ENCODE assay signal across 13 cellular contexts in genomic region chr22:19086417-19086816, GRCh38. TPM values are rescaled to one million over a fixed set of nuclear protein-coding genes. Genes with fewer than 3 reads are reported as not detected.
DNase-seq lines count a peak whose midpoint lies in the region; ATAC-seq and TF ChIP-seq lines count a peak whose summit lies in the region.
"Had no signal": no experiment of that assay in that cellular context is flagged by ENCODE, and none has a peak within 500 bp of the region (broad histone marks: within the 10 kb centered on the region; RNA-seq: fewer than 3 reads in every experiment).

No MANE protein-coding gene starts in this region.

- H4K91ac ChIP-seq in IMR-90 (ENCODE audit: insufficient read depth, low read depth, low read length): no peak overlapping the region

- H3K4me1 Mint-ChIP-seq in effector memory CD8-positive, alpha-beta T cell (ENCODE audit: low read depth in 2 of 2): peaks cover 19 to 29% of the 10 kb centered on the region in 2 donors
- H3K4me1 Mint-ChIP-seq in neural crest cell: peaks cover 31% of the 10 kb centered on the region

- peaks cover 14 to 58% (median 44%) of the 10 kb centered on the region in 11 experiments for H3K36me3 ChIP-seq in BLaER1 treated with 17β-estradiol and CSF1 and Interleukin-3, amounts not matched to agents 10 nM and 100 nM
- peaks cover 10% of the 10 kb centered on the region for H3K36me3 ChIP-seq in IMR-90 (ENCODE audit: control insufficient read depth, insufficient read depth, low read length)
- H3K36me3 ChIP-seq in breast epithelium: no peaks in the 10 kb centered on the region
- no peaks in the 10 kb centered on the region for H3K36me3 ChIP-seq in uterus

- no peaks in the 10 kb centered on the region for H3K27me3 Mint-ChIP-seq in effector memory CD8-positive, alpha-beta T cell
- no peaks in the 10 kb centered on the region for H3K27me3 Mint-ChIP-seq in neural crest cell (ENCODE audit: low read depth)

- H2BK5ac ChIP-seq in IMR-90 (ENCODE audit: low read depth, low read length, poor library complexity, severe bottlenecking): no peak overlapping the region

- no peak overlapping the region; the same call in 1 of the 2 replicates for H2AK5ac ChIP-seq in IMR-90 (ENCODE audit: low read depth, low read length)

- H4K8ac ChIP-seq in IMR-90 (ENCODE audit: low read depth in 2 of 2, low read length in 2 of 2): no peak overlapping the region

- H3K4ac ChIP-seq in IMR-90 (ENCODE audit: low read depth, low read length): no peak overlapping the region

- H3K4me1 ChIP-seq in BLaER1 treated with 17β-estradiol and CSF1 and Interleukin-3, amounts not matched to agents 10 nM and 100 nM: peaks cover 35 to 63% (median 49%) of the 10 kb centered on the region in 10 experiments
- peaks cover 7% of the 10 kb centered on the region for H3K4me1 ChIP-seq in IMR-90 (ENCODE audit: control insufficient read depth, insufficient read depth, low read length)
- H3K4me1 ChIP-seq in breast epithelium: no peaks in the 10 kb centered on the region
- no peaks in the 10 kb centered on the region for H3K4me1 ChIP-seq in uterus
- H3K4me1 ChIP-seq: foreskin keratinocyte had no signal

- H2AK9ac ChIP-seq in IMR-90 (replicated peaks; ENCODE audit: low read depth, low read length, poor library complexity): no peak overlapping the region

- dilution Hi-C loops in IMR-90 (cut with HindIII; ENCODE audit: low sequenced_read_pairs, unreplicated experiment): no loop called here

- no peak overlapping the region for H3K18ac ChIP-seq in IMR-90 (ENCODE audit: low read depth, low read length)

- in situ Hi-C loops in IMR-90 (cut with MboI; ENCODE audit: low sequenced_read_pairs): no loop called here

- BruUV-seq in IMR-90 (replicated peaks; lab: Mats Ljungman, UMichigan): no TSS peak

- CTCF ChIA-PET in IMR-90 (lab: Yijun Ruan, JAX): no interaction called here

- H3K4me3 Mint-ChIP-seq in effector memory CD8-positive, alpha-beta T cell: no peak overlapping the region
- peak overlapping the region; percentile 29 for H3K4me3 Mint-ChIP-seq in neural crest cell
- H3K4me3 Mint-ChIP-seq: activated T-helper 1 cell treated with anti-CD3 and anti-CD28 coated beads, Interleukin-12 subunit alpha, Interleukin-12 subunit beta, Interleukin-2, Interleukin-4 antibody, amounts not matched to agents 30 ng/mL and 10 ng/mL and 1 ng/mL, durations not matched to agents 14 hours and 24 hours and 36 hours had no signal

- TF ChIP-seq CTCF in IMR-90 (conservative IDR thresholded peaks at IDR 0.05; ENCODE audit: low read depth, low read length): no peak
- no peak for TF ChIP-seq CTCF in neural crest cell (conservative IDR thresholded peaks at IDR 0.05)
- TF ChIP-seq CTCF in breast epithelium (IDR thresholded peaks at IDR 0.05): no peak
- TF ChIP-seq CTCF in uterus (IDR thresholded peaks at IDR 0.05): no peak

- H3K9ac ChIP-seq in BLaER1 treated with 17β-estradiol and CSF1 and Interleukin-3, amounts not matched to agents 10 nM and 100 nM: peak overlapping the region; percentile 56 to 87 (median 81); a peak in 21 of 22 replicates
- H3K9ac ChIP-seq in IMR-90 (ENCODE audit: low read depth, low read length): no peak overlapping the region

- no peaks in the 10 kb centered on the region for H3K9me3 Mint-ChIP-seq in effector memory CD8-positive, alpha-beta T cell
- no peaks in the 10 kb centered on the region for H3K9me3 Mint-ChIP-seq in neural crest cell
- H3K9me3 Mint-ChIP-seq: activated T-helper 1 cell treated with anti-CD3 and anti-CD28 coated beads, Interleukin-12 subunit alpha, Interleukin-12 subunit beta, Interleukin-2, Interleukin-4 antibody, amounts not matched to agents 30 ng/mL and 10 ng/mL and 1 ng/mL, durations not matched to agents 14 hours and 24 hours and 36 hours had no signal

- WGBS in IMR-90 (ENCODE audit: extremely low coverage in 2 of 2, insufficient read length in 1 of 2), 2 experiments: no CpG with 5 or more reads among the region's 6 CpGs

- no peak overlapping the region for H3K56ac ChIP-seq in IMR-90 (ENCODE audit: extremely low read depth, insufficient read depth, low read length)

- no peaks in the 10 kb centered on the region for H3K27me3 ChIP-seq in BLaER1 treated with 17β-estradiol and CSF1 and Interleukin-3, amounts not matched to agents 10 nM and 100 nM
- H3K27me3 ChIP-seq in IMR-90 (ENCODE audit: control insufficient read depth, insufficient read depth, low read length) (no peaks in the 10 kb centered on the region), breast epithelium (no peaks in the 10 kb centered on the region), uterus (no peaks in the 10 kb centered on the region)
- H3K27me3 ChIP-seq: foreskin keratinocyte had no signal

- H4K20me1 ChIP-seq in BLaER1 treated with 17β-estradiol and CSF1 and Interleukin-3, amounts not matched to agents 10 nM and 100 nM: peaks cover 0 to 9% (median 0%) of the 10 kb centered on the region in 11 experiments; a peak in 5 of 22 replicates
- H4K20me1 ChIP-seq in IMR-90 (ENCODE audit: insufficient read depth, low read length): peaks cover 29% of the 10 kb centered on the region

- H2BK120ac ChIP-seq in IMR-90 (ENCODE audit: low read depth, low read length): no peak overlapping the region

- H3K14ac ChIP-seq in IMR-90 (replicated peaks; ENCODE audit: low read depth, low read length): peak overlapping the region; percentile 55; the same call in 1 of the 2 replicates

- POLR2A ChIA-PET in IMR-90 (lab: Charles Lee; ENCODE audit: unreplicated experiment): no interaction called here

- DNase-seq in IMR-90 (no peak), neural crest cell (ENCODE audit: low read depth, low spot score) (no peak), breast epithelium (ENCODE audit: low spot score in 2 of 2) (no peak), NCI-H1092 (lab: John Stamatoyannopoulos, UW) (no peak), uterus (no peak)
- no peak for DNase-seq in effector memory CD8-positive, alpha-beta T cell
- DNase-seq: aorta, foreskin keratinocyte had no signal

- no peak overlapping the region for H2BK20ac ChIP-seq in IMR-90 (ENCODE audit: low read depth, low read length)

- H3K27ac ChIP-seq in BLaER1 treated with 17β-estradiol and CSF1 and Interleukin-3, amounts not matched to agents 10 nM and 100 nM: peak overlapping the region; percentile 58 to 98 (median 95)
- no peak overlapping the region for H3K27ac ChIP-seq in IMR-90 (ENCODE audit: insufficient read depth, low read length)
- H3K27ac ChIP-seq in breast epithelium: no peak overlapping the region
- H3K27ac ChIP-seq in uterus: no peak overlapping the region
- H3K27ac ChIP-seq: foreskin keratinocyte had no signal

- H3K4me3 ChIP-seq in BLaER1 treated with 17β-estradiol and CSF1 and Interleukin-3, amounts not matched to agents 10 nM and 100 nM: peak overlapping the region in 5 of 10 experiments; percentile 2 to 61 (median 36); a peak in 7 of 20 replicates
- H3K4me3 ChIP-seq in IMR-90 (ENCODE audit: insufficient read depth, low read depth, low read length) (no peak overlapping the region), breast epithelium (no peak overlapping the region), uterus (no peak overlapping the region)

- H2AFZ ChIP-seq in IMR-90 (replicated peaks; ENCODE audit: low read length, poor library complexity): no peak overlapping the region

- 0 out of 3 replicates have a peak overlapping the region, but pooled peaks have one; percentile 51 for H2BK15ac ChIP-seq in IMR-90 (ENCODE audit: low read depth, low read length)

- H3K36me3 Mint-ChIP-seq in effector memory CD8-positive, alpha-beta T cell (ENCODE audit: insufficient read depth): peaks cover 35% of the 10 kb centered on the region
- peaks cover 14% of the 10 kb centered on the region for H3K36me3 Mint-ChIP-seq in neural crest cell (ENCODE audit: low read depth)

- H4K5ac ChIP-seq in IMR-90 (ENCODE audit: low read depth, low read length): no peak overlapping the region

- TF ChIP-seq POLR2A in IMR-90 (IDR thresholded peaks at IDR 0.05; ENCODE audit: low read depth, low read length) (no peak), breast epithelium (IDR thresholded peaks at IDR 0.05) (no peak), uterus (IDR thresholded peaks at IDR 0.05) (no peak)

- intact Hi-C loops in IMR-90 (cut with micrococcal nuclease) (no loop called here), breast epithelium (cut with DNase I; ENCODE audit: low total_unique reads) (no loop called here), uterus (cut with DNase I; ENCODE audit: low total_unique reads) (no loop called here)

- peaks cover 11% of the 10 kb centered on the region for H3K9me1 ChIP-seq in IMR-90 (ENCODE audit: insufficient read depth, low read length)

- ATAC-seq in IMR-90 (ENCODE audit: low read depth) (no peak), GM19463 (IDR thresholded peaks at IDR 0.05; ENCODE audit: unreplicated experiment) (no peak)
- no peak for ATAC-seq in effector memory CD8-positive, alpha-beta T cell (replicated peaks)

- TF ChIP-seq RAD21 in IMR-90 (IDR thresholded peaks at IDR 0.05; ENCODE audit: low read length): no peak

- H3K23ac ChIP-seq in IMR-90 (ENCODE audit: low read depth, low read length): no peak overlapping the region

- H3K9me3 ChIP-seq in BLaER1 treated with 17β-estradiol and CSF1 and Interleukin-3, amounts not matched to agents 10 nM and 100 nM (replicated peaks in 1 of 11): no peaks in the 10 kb centered on the region; a peak in 1 of 22 replicates
- H3K9me3 ChIP-seq in IMR-90 (ENCODE audit: control insufficient read depth, insufficient read depth, low read length) (no peaks in the 10 kb centered on the region), breast epithelium (no peaks in the 10 kb centered on the region), uterus (no peaks in the 10 kb centered on the region)

- peaks cover 9 to 46% of the 10 kb centered on the region in 2 experiments; a peak in 3 of 4 replicates for H3K79me1 ChIP-seq in IMR-90 (ENCODE audit: low read depth in 1 of 2, low read length in 2 of 2)

- H3K27ac Mint-ChIP-seq in effector memory CD8-positive, alpha-beta T cell: peak overlapping the region; percentile 11 to 20
- peak overlapping the region; percentile 97 for H3K27ac Mint-ChIP-seq in neural crest cell (ENCODE audit: unreplicated experiment)
- H3K27ac Mint-ChIP-seq: activated T-helper 1 cell treated with anti-CD3 and anti-CD28 coated beads, Interleukin-12 subunit alpha, Interleukin-12 subunit beta, Interleukin-2, Interleukin-4 antibody, amounts not matched to agents 30 ng/mL and 10 ng/mL and 1 ng/mL, durations not matched to agents 14 hours and 24 hours and 36 hours had no signal

- H3K4me2 ChIP-seq in BLaER1 treated with 17β-estradiol and CSF1 and Interleukin-3, amounts not matched to agents 10 nM and 100 nM: peak overlapping the region; percentile 88 to 97 (median 93)
- no peak overlapping the region for H3K4me2 ChIP-seq in IMR-90 (ENCODE audit: low read depth, low read length)

RNA-seq across cellular contexts. Expression of gene DGCR2, which starts 35.8 kb away (rescaled TPM):
- 17.2 and 18.6 TPM in 2 replicates for total RNA-seq in IMR-90 (2012; rRNA removed)
- 33.5 and 35.4 TPM in 2 replicates for polyA plus RNA-seq in IMR-90 (2012; rRNA removed)
- polyA plus RNA-seq in IMR-90 (2012; cell fraction: cytosol; rRNA removed): 29.9 and 40.0 TPM in 2 replicates
- 21.0 and 41.5 TPM in 2 replicates for polyA plus RNA-seq in IMR-90 (2012; cell fraction: nucleus; rRNA removed; ENCODE audit: low replicate concordance)
- total RNA-seq in neural crest cell: 83.6 and 91.6 TPM in 2 replicates
- 10 to 100 TPM; 36.8 to 58.4 (median 42.9) TPM for total RNA-seq in breast epithelium
- total RNA-seq in uterus: 10 to 100 TPM; 18.2 to 88.9 (median 47.6) TPM

RNA-seq across cellular contexts. Expression of gene TSSK2, which starts 44.7 kb away (rescaled TPM):
- total RNA-seq in IMR-90 (2012; rRNA removed): not detected in 2 replicates
- polyA plus RNA-seq in IMR-90 (2012; rRNA removed): not detected in 2 replicates
- not detected in 2 replicates for polyA plus RNA-seq in IMR-90 (2012; cell fraction: cytosol; rRNA removed)
- polyA plus RNA-seq in IMR-90 (2012; cell fraction: nucleus; rRNA removed; ENCODE audit: low replicate concordance): not detected in 2 replicates
- total RNA-seq in neural crest cell: not detected in 2 replicates
- total RNA-seq in breast epithelium: not detected
- total RNA-seq in uterus: under 1 TPM in 1 of 4 donors, not detected in 3; 0.30 TPM
- total RNA-seq: activated T-helper 1 cell treated with anti-CD3 and anti-CD28 coated beads, Interleukin-12 subunit alpha, Interleukin-12 subunit beta, Interleukin-2, Interleukin-4 antibody, amounts not matched to agents 30 ng/mL and 10 ng/mL and 1 ng/mL, durations not matched to agents 14 hours and 24 hours and 36 hours; aorta; Daoy; foreskin keratinocyte; MCF 10A had no signal
- polyA plus RNA-seq: foreskin keratinocyte had no signal

RNA-seq across cellular contexts. Expression of gene ESS2, which starts 58.0 kb away (rescaled TPM):
- total RNA-seq in IMR-90 (2012; rRNA removed) (13.4 and 16.7 TPM in 2 replicates), neural crest cell (22.7 and 23.5 TPM in 2 replicates), breast epithelium (10 to 100 TPM; 12.2 to 17.7 (median 13.8) TPM), uterus (10 to 100 TPM in 3 of 4 donors, 1 to 10 TPM in 1; 7.4 to 14.6 (median 12.3) TPM)
- polyA plus RNA-seq in IMR-90 (2012; rRNA removed): 17.3 and 18.3 TPM in 2 replicates
- 19.4 and 22.2 TPM in 2 replicates for polyA plus RNA-seq in IMR-90 (2012; cell fraction: cytosol; rRNA removed)
- 22.1 and 33.4 TPM in 2 replicates for polyA plus RNA-seq in IMR-90 (2012; cell fraction: nucleus; rRNA removed; ENCODE audit: low replicate concordance)

Comparison
In these comparisons a context has a peak if more than half of its experiments do, and no peak if none do; other contexts are left out.
1. H3K27ac ChIP-seq: peak in BLaER1 treated with 17β-estradiol and CSF1 and Interleukin-3, amounts not matched to agents 10 nM and 100 nM (11 of 11); none in IMR-90 (single experiment), breast epithelium (0 of 2) and uterus (0 of 2).